1 cellular context compared by ENCODE assay signal in the genomic region with DNA sequence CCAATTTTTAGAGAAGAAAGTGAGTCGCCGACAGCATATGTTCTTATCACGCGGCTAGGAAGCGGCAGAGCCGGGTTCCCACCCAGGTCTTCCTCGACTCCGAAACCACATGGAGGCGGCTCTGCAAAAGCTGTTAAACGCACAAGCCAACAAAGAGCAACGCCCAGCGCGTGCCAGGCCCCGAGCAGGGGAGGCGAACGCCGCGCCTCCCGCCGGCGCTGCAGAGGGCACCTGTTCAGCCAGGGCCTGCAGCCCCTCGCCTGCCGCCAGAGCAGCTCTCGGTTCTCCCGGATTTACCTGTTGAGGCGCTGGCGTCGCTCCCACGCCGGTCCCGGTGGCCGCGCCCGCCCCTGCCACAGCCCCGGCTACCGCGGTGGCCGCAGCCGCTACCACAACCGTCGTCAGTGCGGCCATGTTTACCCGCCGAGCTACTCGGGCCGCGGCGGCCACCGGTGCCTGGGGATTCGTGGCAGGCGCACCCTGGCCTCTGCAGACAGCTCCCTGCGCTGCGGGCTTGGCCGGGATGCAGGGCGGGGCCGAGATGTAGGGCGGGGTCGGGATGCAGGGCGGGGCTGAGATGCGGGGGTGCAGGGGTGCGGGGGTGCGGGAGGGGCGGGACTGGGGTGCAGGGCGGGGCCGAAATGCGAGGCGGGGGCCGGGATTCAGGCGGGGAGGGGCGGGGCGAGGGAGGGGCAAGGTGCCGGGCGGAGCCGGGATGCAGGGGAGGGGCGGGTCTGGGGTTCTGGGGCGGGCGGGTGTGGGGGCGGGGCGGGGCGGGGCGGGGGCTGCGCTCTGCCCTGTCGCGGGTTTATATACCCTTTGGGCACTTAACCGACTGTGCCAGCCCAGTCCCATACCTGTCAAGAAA.
A peak's percentile ranks its signal among the peaks of the same experiment; 100 is the strongest.
TF ChIP-seq lines count a peak whose summit lies in the region.

A gene with protein sequence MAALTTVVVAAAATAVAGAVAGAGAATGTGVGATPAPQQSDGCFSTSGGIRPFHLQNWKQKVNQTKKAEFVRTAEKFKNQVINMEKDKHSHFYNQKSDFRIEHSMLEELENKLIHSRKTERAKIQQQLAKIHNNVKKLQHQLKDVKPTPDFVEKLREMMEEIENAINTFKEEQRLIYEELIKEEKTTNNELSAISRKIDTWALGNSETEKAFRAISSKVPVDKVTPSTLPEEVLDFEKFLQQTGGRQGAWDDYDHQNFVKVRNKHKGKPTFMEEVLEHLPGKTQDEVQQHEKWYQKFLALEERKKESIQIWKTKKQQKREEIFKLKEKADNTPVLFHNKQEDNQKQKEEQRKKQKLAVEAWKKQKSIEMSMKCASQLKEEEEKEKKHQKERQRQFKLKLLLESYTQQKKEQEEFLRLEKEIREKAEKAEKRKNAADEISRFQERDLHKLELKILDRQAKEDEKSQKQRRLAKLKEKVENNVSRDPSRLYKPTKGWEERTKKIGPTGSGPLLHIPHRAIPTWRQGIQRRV (minus strand): TSS at position 525 of the 868 bp plus-strand sequence. CDS start 111 bp downstream, at position 414.

TF ChIP-seq in GM12878, 131 proteins besides CTCF, POLR2A, EP300 and RAD21 (continued from another document):
- peak; percentile 81 for TF ChIP-seq YY1 (IDR thresholded peaks at IDR 0.05; ENCODE audit: low read depth, low read length)
- TF ChIP-seq TBL1XR1 (IDR thresholded peaks at IDR 0.05; ENCODE audit: low read depth, low read length) = no peak
- TF ChIP-seq JUNB (IDR thresholded peaks at IDR 0.05) = no peak
- TF ChIP-seq, protein P1, sequence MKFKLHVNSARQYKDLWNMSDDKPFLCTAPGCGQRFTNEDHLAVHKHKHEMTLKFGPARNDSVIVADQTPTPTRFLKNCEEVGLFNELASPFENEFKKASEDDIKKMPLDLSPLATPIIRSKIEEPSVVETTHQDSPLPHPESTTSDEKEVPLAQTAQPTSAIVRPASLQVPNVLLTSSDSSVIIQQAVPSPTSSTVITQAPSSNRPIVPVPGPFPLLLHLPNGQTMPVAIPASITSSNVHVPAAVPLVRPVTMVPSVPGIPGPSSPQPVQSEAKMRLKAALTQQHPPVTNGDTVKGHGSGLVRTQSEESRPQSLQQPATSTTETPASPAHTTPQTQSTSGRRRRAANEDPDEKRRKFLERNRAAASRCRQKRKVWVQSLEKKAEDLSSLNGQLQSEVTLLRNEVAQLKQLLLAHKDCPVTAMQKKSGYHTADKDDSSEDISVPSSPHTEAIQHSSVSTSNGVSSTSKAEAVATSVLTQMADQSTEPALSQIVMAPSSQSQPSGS (IDR thresholded peaks at IDR 0.05; ENCODE audit: low read length) = no peak
- no peak for TF ChIP-seq PAX5 (IDR thresholded peaks at IDR 0.05; ENCODE audit: borderline replicate concordance, low read depth, low read length)
- TF ChIP-seq TAF1 (IDR thresholded peaks at IDR 0.05; ENCODE audit: borderline replicate concordance, low read depth, low read length) = peak; percentile 17; the same call in 1 of the 2 replicates
- TF ChIP-seq GABPA (IDR thresholded peaks at IDR 0.05; ENCODE audit: low read depth) = no peak
- peak; percentile 78 for TF ChIP-seq IKZF1 (conservative IDR thresholded peaks at IDR 0.05)
- TF ChIP-seq HCFC1 (IDR thresholded peaks at IDR 0.05; ENCODE audit: low read length) = no peak
- no peak for TF ChIP-seq NR2F1 (conservative IDR thresholded peaks at IDR 0.05)
- no peak for TF ChIP-seq RCOR1 (conservative IDR thresholded peaks at IDR 0.05; ENCODE audit: low read depth, low read length)
- TF ChIP-seq LARP7 (IDR thresholded peaks at IDR 0.05) = peak; percentile 69
- TF ChIP-seq CHD4 (IDR thresholded peaks at IDR 0.05) = no peak
- TF ChIP-seq POLR2AphosphoS5 (IDR thresholded peaks at IDR 0.05; ENCODE audit: low read length) = no peak
- TF ChIP-seq RUNX3 (IDR thresholded peaks at IDR 0.05; ENCODE audit: low read length) = peak; percentile 57
- TF ChIP-seq MEF2B (IDR thresholded peaks at IDR 0.05; ENCODE audit: partially characterized antibody, poor library complexity, severe bottlenecking) = no peak
- TF ChIP-seq GATAD2B (conservative IDR thresholded peaks at IDR 0.05; ENCODE audit: low read depth) = peak; percentile 80; the same call in 1 of the 2 replicates
- no peak for TF ChIP-seq NFXL1 (IDR thresholded peaks at IDR 0.05; ENCODE audit: borderline replicate concordance)
- peak in 1 of 2 experiments; percentile 64; a peak in 2 of 4 replicates for TF ChIP-seq BHLHE40 (IDR thresholded peaks at IDR 0.05; ENCODE audit: borderline replicate concordance in 1 of 2, low read depth in 2 of 2, low read length in 1 of 2)
- TF ChIP-seq SMC3 (IDR thresholded peaks at IDR 0.05; ENCODE audit: borderline replicate concordance, low read length) = no peak
- no peak for TF ChIP-seq EGR1 (IDR thresholded peaks at IDR 0.05; ENCODE audit: borderline replicate concordance in 1 of 2, low read depth in 2 of 2, low read length in 2 of 2)
- no peak for TF ChIP-seq MEF2A (IDR thresholded peaks at IDR 0.05; ENCODE audit: insufficient read depth, low read depth, low read length)
- no peak for TF ChIP-seq TCF7 (IDR thresholded peaks at IDR 0.05; ENCODE audit: borderline replicate concordance)
- no peak for TF ChIP-seq CUX1 (IDR thresholded peaks at IDR 0.05; ENCODE audit: insufficient replicate concordance, low read depth, low read length)
- TF ChIP-seq ZNF207 (IDR thresholded peaks at IDR 0.05; ENCODE audit: borderline replicate concordance) = no peak
- TF ChIP-seq IKZF2 (IDR thresholded peaks at IDR 0.05) = 0 out of 4 replicates have a peak, but pooled peaks of 1 of the 2 experiments have one; percentile 10
- TF ChIP-seq STAT1 (conservative IDR thresholded peaks at IDR 0.05) = no peak
- no peak for TF ChIP-seq ATF7 (IDR thresholded peaks at IDR 0.05; ENCODE audit: low read depth)
- TF ChIP-seq, protein P2, sequence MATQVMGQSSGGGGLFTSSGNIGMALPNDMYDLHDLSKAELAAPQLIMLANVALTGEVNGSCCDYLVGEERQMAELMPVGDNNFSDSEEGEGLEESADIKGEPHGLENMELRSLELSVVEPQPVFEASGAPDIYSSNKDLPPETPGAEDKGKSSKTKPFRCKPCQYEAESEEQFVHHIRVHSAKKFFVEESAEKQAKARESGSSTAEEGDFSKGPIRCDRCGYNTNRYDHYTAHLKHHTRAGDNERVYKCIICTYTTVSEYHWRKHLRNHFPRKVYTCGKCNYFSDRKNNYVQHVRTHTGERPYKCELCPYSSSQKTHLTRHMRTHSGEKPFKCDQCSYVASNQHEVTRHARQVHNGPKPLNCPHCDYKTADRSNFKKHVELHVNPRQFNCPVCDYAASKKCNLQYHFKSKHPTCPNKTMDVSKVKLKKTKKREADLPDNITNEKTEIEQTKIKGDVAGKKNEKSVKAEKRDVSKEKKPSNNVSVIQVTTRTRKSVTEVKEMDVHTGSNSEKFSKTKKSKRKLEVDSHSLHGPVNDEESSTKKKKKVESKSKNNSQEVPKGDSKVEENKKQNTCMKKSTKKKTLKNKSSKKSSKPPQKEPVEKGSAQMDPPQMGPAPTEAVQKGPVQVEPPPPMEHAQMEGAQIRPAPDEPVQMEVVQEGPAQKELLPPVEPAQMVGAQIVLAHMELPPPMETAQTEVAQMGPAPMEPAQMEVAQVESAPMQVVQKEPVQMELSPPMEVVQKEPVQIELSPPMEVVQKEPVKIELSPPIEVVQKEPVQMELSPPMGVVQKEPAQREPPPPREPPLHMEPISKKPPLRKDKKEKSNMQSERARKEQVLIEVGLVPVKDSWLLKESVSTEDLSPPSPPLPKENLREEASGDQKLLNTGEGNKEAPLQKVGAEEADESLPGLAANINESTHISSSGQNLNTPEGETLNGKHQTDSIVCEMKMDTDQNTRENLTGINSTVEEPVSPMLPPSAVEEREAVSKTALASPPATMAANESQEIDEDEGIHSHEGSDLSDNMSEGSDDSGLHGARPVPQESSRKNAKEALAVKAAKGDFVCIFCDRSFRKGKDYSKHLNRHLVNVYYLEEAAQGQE (IDR thresholded peaks at IDR 0.05; ENCODE audit: low read depth, low read length) = no peak
- TF ChIP-seq, protein P3, sequence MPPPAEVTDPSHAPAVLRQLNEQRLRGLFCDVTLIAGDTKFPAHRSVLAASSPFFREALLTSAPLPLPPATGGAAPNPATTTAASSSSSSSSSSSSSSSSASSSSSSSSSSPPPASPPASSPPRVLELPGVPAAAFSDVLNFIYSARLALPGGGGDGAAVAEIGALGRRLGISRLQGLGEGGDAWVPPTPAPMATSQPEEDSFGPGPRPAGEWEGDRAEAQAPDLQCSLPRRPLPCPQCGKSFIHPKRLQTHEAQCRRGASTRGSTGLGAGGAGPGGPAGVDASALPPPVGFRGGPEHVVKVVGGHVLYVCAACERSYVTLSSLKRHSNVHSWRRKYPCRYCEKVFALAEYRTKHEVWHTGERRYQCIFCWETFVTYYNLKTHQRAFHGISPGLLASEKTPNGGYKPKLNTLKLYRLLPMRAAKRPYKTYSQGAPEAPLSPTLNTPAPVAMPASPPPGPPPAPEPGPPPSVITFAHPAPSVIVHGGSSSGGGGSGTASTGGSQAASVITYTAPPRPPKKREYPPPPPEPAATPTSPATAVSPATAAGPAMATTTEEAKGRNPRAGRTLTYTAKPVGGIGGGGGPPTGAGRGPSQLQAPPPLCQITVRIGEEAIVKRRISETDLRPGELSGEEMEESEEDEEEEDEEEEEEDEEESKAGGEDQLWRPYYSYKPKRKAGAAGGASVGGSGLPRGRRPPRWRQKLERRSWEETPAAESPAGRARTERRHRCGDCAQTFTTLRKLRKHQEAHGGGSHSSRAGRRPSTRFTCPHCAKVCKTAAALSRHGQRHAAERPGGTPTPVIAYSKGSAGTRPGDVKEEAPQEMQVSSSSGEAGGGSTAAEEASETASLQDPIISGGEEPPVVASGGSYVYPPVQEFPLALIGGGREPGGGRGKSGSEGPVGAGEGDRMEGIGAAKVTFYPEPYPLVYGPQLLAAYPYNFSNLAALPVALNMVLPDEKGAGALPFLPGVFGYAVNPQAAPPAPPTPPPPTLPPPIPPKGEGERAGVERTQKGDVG (CRISPR knock-in tag; IDR thresholded peaks at IDR 0.05) = no peak
TF ChIP-seq in GM12878: peak in this region for 10.
